8 cellular contexts compared by ENCODE assay signal in genomic region chr2:54558188-54558975, GRCh38.
DNase-seq lines count a peak whose midpoint lies in the region; ATAC-seq, FAIRE-seq and TF ChIP-seq lines count a peak whose summit lies in the region.

No MANE protein-coding gene starts in this region.

- peak overlapping the region; percentile 97 for H3K4me3 Mint-ChIP-seq in central memory CD8-positive, alpha-beta T cell

- no peaks in the 10 kb centered on the region for H3K9me3 Mint-ChIP-seq in central memory CD8-positive, alpha-beta T cell

- H3K4me3 ChIP-seq in WERI-Rb-1 (ENCODE audit: low read depth, low read length): peak overlapping the region; percentile 85

- H3K36me3 Mint-ChIP-seq in central memory CD8-positive, alpha-beta T cell (ENCODE audit: insufficient read depth): peaks cover 20% of the 10 kb centered on the region

- DNase-seq in GM18507 (ENCODE audit: extremely low spot score, insufficient read length, low read depth) (no peak), NCI-H2081 (lab: John Stamatoyannopoulos, UW) (peak; percentile 69 to 81), WERI-Rb-1 (peak; percentile 90), left kidney (ENCODE audit: low read depth, low spot score) (peak; percentile 94), NK-92 (lab: John Stamatoyannopoulos, UW; ENCODE audit: unreplicated experiment) (no peak)
- DNase-seq in central memory CD8-positive, alpha-beta T cell (ENCODE audit: low spot score in 2 of 2): peak; percentile 57 to 60
- peak; percentile 64 to 67 for DNase-seq in stimulated activated CD4-positive, alpha-beta T cell treated with anti-CD3 and anti-CD28 coated beads, Interleukin-4, amount 100 ng/mL, for 4 hours

- H3K27ac Mint-ChIP-seq in central memory CD8-positive, alpha-beta T cell (ENCODE audit: low read depth): peak overlapping the region; percentile 90

- peak; percentile 51 for ATAC-seq in HG02852 (IDR thresholded peaks at IDR 0.05; ENCODE audit: unreplicated experiment)
- ATAC-seq in central memory CD8-positive, alpha-beta T cell (replicated peaks; ENCODE audit: extremely low read depth, poor library complexity, severe bottlenecking): peak; percentile 80

- no peaks in the 10 kb centered on the region for H3K9me3 ChIP-seq in WERI-Rb-1 (ENCODE audit: severe bottlenecking)

- no peaks in the 10 kb centered on the region for H3K36me3 ChIP-seq in WERI-Rb-1

- peak overlapping the region; percentile 96 for H3K27ac ChIP-seq in WERI-Rb-1

- H3K27me3 Mint-ChIP-seq in central memory CD8-positive, alpha-beta T cell: no peaks in the 10 kb centered on the region

- H3K27me3 ChIP-seq in WERI-Rb-1 (ENCODE audit: insufficient read depth, low read depth, severe bottlenecking): no peaks in the 10 kb centered on the region

- no peak for TF ChIP-seq CTCF in WERI-Rb-1 (IDR thresholded peaks at IDR 0.05; ENCODE audit: low read depth, low read length)

- peaks cover 54% of the 10 kb centered on the region for H3K4me1 Mint-ChIP-seq in central memory CD8-positive, alpha-beta T cell

- peak; percentile 56 for FAIRE-seq in GM18507 (lab: Jason Lieb, UNC)

Comparison
In these comparisons a context has a peak if more than half of its experiments do, and no peak if none do; other contexts are left out.
1. DNase-seq: peak in NCI-H2081 (2 of 2), WERI-Rb-1 (single experiment), central memory CD8-positive, alpha-beta T cell (2 of 2), left kidney (single experiment) and stimulated activated CD4-positive, alpha-beta T cell treated with anti-CD3 and anti-CD28 coated beads, Interleukin-4, amount 100 ng/mL, for 4 hours (2 of 2); none in GM18507 (single experiment) and NK-92 (single experiment).